ENCODE assay signal across 8 cellular contexts in the genomic region with DNA sequence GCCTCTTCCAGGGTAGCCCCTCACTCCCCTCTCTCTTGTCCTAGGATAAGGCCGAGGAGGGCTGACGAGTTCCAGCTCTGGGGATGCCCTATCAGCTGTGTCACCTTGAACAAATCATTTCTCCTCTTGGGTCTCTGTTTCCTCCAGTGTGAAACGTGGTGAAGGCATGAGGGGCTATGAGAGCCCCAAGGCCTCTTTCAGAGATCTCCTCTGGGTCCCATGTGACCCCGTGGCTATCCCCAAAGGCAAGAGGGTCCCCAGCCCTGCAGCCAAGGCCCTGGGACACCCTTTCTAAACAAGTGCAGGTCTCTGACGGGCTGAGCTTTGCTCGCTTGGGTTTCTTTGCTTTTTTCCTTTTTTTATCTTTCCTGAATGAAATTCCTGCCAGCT. TPM values are rescaled to one million over a fixed set of nuclear protein-coding genes. Genes with fewer than 3 reads are reported as not detected.
DNase-seq lines count a peak whose midpoint lies in the region; ATAC-seq, FAIRE-seq and TF ChIP-seq lines count a peak whose summit lies in the region.

No MANE protein-coding gene starts in this region.

- dilution Hi-C loops in endothelial cell of umbilical vein (cut with MboI; ENCODE audit: extremely low pct_ligation_motif_present, low sequenced_read_pairs), result no loop called here

- DNase-seq in Calu3 (no peak), Panc1 (ENCODE audit: low read depth, low spot score) (no peak), endothelial cell of umbilical vein (ENCODE audit: low read depth, low spot score) (peak; percentile 25), trophoblast cell (no peak), HuH-7.5 (ENCODE audit: low spot score) (no peak), omental fat pad (ENCODE audit: low spot score) (no peak), NCI-H1417 treated with DMSO at 0.1 percent for 48 hours (lab: John Stamatoyannopoulos, UW) (no peak)

- peaks cover 14% of the 10 kb centered on the region for H3K79me1 ChIP-seq in trophoblast cell (ENCODE audit: low read length)

- peak overlapping the region; percentile 67 for H3K4me3 Mint-ChIP-seq in Calu3 (ENCODE audit: low read depth, unreplicated experiment)

- H3K4me3 ChIP-seq in Panc1 (ENCODE audit: low read depth in 2 of 2, low read length in 2 of 2), result peak overlapping the region; percentile 30 to 43
- H3K4me3 ChIP-seq in endothelial cell of umbilical vein (replicated peaks in 1 of 3; ENCODE audit: insufficient read depth in 1 of 3, low read depth in 1 of 3, low read length in 3 of 3), result peak overlapping the region; percentile 30 to 41 (median 36)
- peak overlapping the region; percentile 60 for H3K4me3 ChIP-seq in trophoblast cell (ENCODE audit: low read depth, low read length)

- no peak overlapping the region for H3K18ac ChIP-seq in trophoblast cell (ENCODE audit: low read length)

- CTCF ChIA-PET in Calu3 (lab: Charles Lee), result interaction anchor here (1.2 to 1.4 kb wide), 2 partner anchors 56 to 650 kb away, joined by 3 to 5 read pairs; no protein-coding TSS in a partner anchor
- CTCF ChIA-PET in Panc1 (lab: Charles Lee), result interaction anchor here (0.6 to 1.3 kb wide), 3 partner anchors 10 to 102 kb away, joined by 3 to 4 read pairs (median 3); no protein-coding TSS in a partner anchor
- CTCF ChIA-PET in endothelial cell of umbilical vein (lab: Charles Lee), result interaction anchor here (0.9 to 9.0 kb wide), 36 partner anchors 6 to 494 kb away, joined by 3 to 239 read pairs (median 8); a partner anchor contains a TSS

- peak overlapping the region; percentile 70 for H2AFZ ChIP-seq in endothelial cell of umbilical vein (ENCODE audit: low read depth, low read length)
- H2AFZ ChIP-seq in trophoblast cell (ENCODE audit: insufficient read depth, low read length, poor library complexity), result peak overlapping the region; percentile 30

- H3K14ac ChIP-seq in trophoblast cell (ENCODE audit: low read length), result peak overlapping the region; percentile 47

- no peaks in the 10 kb centered on the region for H3K9me3 ChIP-seq in Panc1 (ENCODE audit: control insufficient read depth, insufficient read depth, low read depth, low read length)
- no peaks in the 10 kb centered on the region for H3K9me3 ChIP-seq in endothelial cell of umbilical vein (replicated peaks; ENCODE audit: control insufficient read depth, insufficient read depth, low read length)
- no peaks in the 10 kb centered on the region for H3K9me3 ChIP-seq in trophoblast cell (ENCODE audit: insufficient read depth, low read depth, low read length)

- no CpG with 5 or more reads among the region's 6 CpGs for WGBS in trophoblast cell (ENCODE audit: extremely low coverage, insufficient coverage, insufficient read length)

- H3K9ac ChIP-seq in endothelial cell of umbilical vein (replicated peaks; ENCODE audit: extremely low read depth, insufficient read depth, low read length), result peak overlapping the region; percentile 27
- H3K9ac ChIP-seq in trophoblast cell (ENCODE audit: low read length), result no peak overlapping the region

- no peaks in the 10 kb centered on the region for H4K20me1 ChIP-seq in endothelial cell of umbilical vein (replicated peaks; ENCODE audit: control insufficient read depth, extremely low read depth, insufficient read depth, low read length)

- no peaks in the 10 kb centered on the region for H3K9me3 Mint-ChIP-seq in Calu3 (ENCODE audit: low read depth, unreplicated experiment)

- no peaks in the 10 kb centered on the region for H3K4me1 Mint-ChIP-seq in Calu3 (ENCODE audit: low read depth, unreplicated experiment)

- H3K23ac ChIP-seq in trophoblast cell (ENCODE audit: low read length), result no peak overlapping the region

- no peak overlapping the region for H3K4ac ChIP-seq in trophoblast cell (ENCODE audit: low read depth, low read length)

- no peaks in the 10 kb centered on the region for H3K4me1 ChIP-seq in Panc1 (ENCODE audit: control insufficient read depth, insufficient read depth, low read length)
- H3K4me1 ChIP-seq in endothelial cell of umbilical vein (ENCODE audit: control insufficient read depth, extremely low read depth, insufficient read depth, low read length), result peaks cover 5% of the 10 kb centered on the region
- peaks cover 5 to 15% of the 10 kb centered on the region in 2 experiments for H3K4me1 ChIP-seq in trophoblast cell (ENCODE audit: control insufficient read depth in 1 of 2, insufficient read depth in 2 of 2, low read length in 2 of 2)

- no peak for FAIRE-seq in endothelial cell of umbilical vein (lab: Jason Lieb, UNC)

- no peak overlapping the region for H3K27ac ChIP-seq in Panc1 (ENCODE audit: low read length)
- H3K27ac ChIP-seq in endothelial cell of umbilical vein (ENCODE audit: insufficient read depth, low read depth, low read length), result no peak overlapping the region
- H3K27ac ChIP-seq in trophoblast cell (ENCODE audit: low read depth, low read length), result no peak overlapping the region

- no peaks in the 10 kb centered on the region for H3K36me3 Mint-ChIP-seq in Calu3 (ENCODE audit: insufficient read depth, unreplicated experiment)

- H3K27ac Mint-ChIP-seq in Calu3 (ENCODE audit: unreplicated experiment), result no peak overlapping the region

- H3K27me3 Mint-ChIP-seq in Calu3 (ENCODE audit: unreplicated experiment), result peaks cover 38% of the 10 kb centered on the region

- H3K4me2 ChIP-seq in endothelial cell of umbilical vein (ENCODE audit: insufficient read depth, low read length) (peak overlapping the region; percentile 63), trophoblast cell (ENCODE audit: low read length) (peak overlapping the region; percentile 53)

- POLR2A ChIA-PET in Panc1 (lab: Charles Lee), result no interaction called here
- POLR2A ChIA-PET in endothelial cell of umbilical vein (lab: Charles Lee), result interaction anchor here (1.1 kb wide), 1 partner anchor 72 kb away, joined by 3 read pairs; no protein-coding TSS in a partner anchor

- peak overlapping the region; percentile 55 for H4K8ac ChIP-seq in trophoblast cell (ENCODE audit: low read depth, low read length)

- no peak for TF ChIP-seq POLR2A in endothelial cell of umbilical vein (IDR thresholded peaks at IDR 0.05; ENCODE audit: low read depth, low read length)

- H4K12ac ChIP-seq in trophoblast cell (ENCODE audit: low read depth, low read length), result no peak overlapping the region

- peak overlapping the region; percentile 7 for H2BK120ac ChIP-seq in trophoblast cell (ENCODE audit: insufficient read depth, low read length, poor library complexity)

- H2BK5ac ChIP-seq in trophoblast cell (ENCODE audit: low read depth, low read length, poor library complexity), result peak overlapping the region; percentile 57

- no peaks in the 10 kb centered on the region for H3K9me1 ChIP-seq in endothelial cell of umbilical vein (replicated peaks; ENCODE audit: control insufficient read depth, extremely low read depth, insufficient read depth, low read length)

- no peaks in the 10 kb centered on the region for H3K36me3 ChIP-seq in Panc1 (ENCODE audit: control insufficient read depth, insufficient read depth, low read length)
- H3K36me3 ChIP-seq in endothelial cell of umbilical vein (ENCODE audit: control insufficient read depth in 2 of 2, extremely low read depth in 1 of 2, insufficient read depth in 2 of 2, low read length in 2 of 2), result no peaks in the 10 kb centered on the region
- no peaks in the 10 kb centered on the region for H3K36me3 ChIP-seq in trophoblast cell (ENCODE audit: control insufficient read depth in 1 of 2, insufficient read depth in 2 of 2, low read length in 2 of 2)

- H4K91ac ChIP-seq in trophoblast cell (ENCODE audit: low read depth, low read length), result peak overlapping the region; percentile 88

- H2BK12ac ChIP-seq in trophoblast cell (ENCODE audit: low read length), result peak overlapping the region; percentile 48

- in situ Hi-C loops in Panc1 (cut with HindIII; ENCODE audit: low pct_unique_long_range_greater_than_20kb, low sequenced_read_pairs), result no loop called here

- no peak for TF ChIP-seq CTCF in Calu3 (IDR thresholded peaks at IDR 0.05; ENCODE audit: unreplicated experiment)
- no peak for TF ChIP-seq CTCF in Panc1 (IDR thresholded peaks at IDR 0.05)
- no peak for TF ChIP-seq CTCF in endothelial cell of umbilical vein (IDR thresholded peaks at IDR 0.05; ENCODE audit: extremely low read depth in 1 of 2, insufficient read depth in 1 of 2, low read depth in 1 of 2, low read length in 2 of 2)
- TF ChIP-seq CTCF in omental fat pad (IDR thresholded peaks at IDR 0.05), result no peak

- no peaks in the 10 kb centered on the region for H3K27me3 ChIP-seq in Panc1 (ENCODE audit: control insufficient read depth, insufficient read depth, low read length)
- no peaks in the 10 kb centered on the region for H3K27me3 ChIP-seq in endothelial cell of umbilical vein (ENCODE audit: control insufficient read depth in 2 of 2, insufficient read depth in 2 of 2, low read length in 2 of 2)
- no peaks in the 10 kb centered on the region for H3K27me3 ChIP-seq in trophoblast cell (ENCODE audit: insufficient read depth, low read length)

- H2AK5ac ChIP-seq in trophoblast cell (ENCODE audit: low read length), result no peak overlapping the region

- no peak for ATAC-seq in Panc1
- no peak for ATAC-seq in GM21737 (IDR thresholded peaks at IDR 0.05; ENCODE audit: unreplicated experiment)
- ATAC-seq in omental fat pad (ENCODE audit: low FRiP score), result no peak

- BruUV-seq in Calu3 (replicated peaks; lab: Mats Ljungman, UMichigan) (no TSS peak), Panc1 (replicated peaks; lab: Mats Ljungman, UMichigan) (no TSS peak), endothelial cell of umbilical vein (replicated peaks; lab: Mats Ljungman, UMichigan) (no TSS peak)

- H3K79me2 ChIP-seq in endothelial cell of umbilical vein (ENCODE audit: control insufficient read depth, insufficient read depth, low read length) (no peaks in the 10 kb centered on the region), trophoblast cell (ENCODE audit: control insufficient read depth, insufficient read depth, low read length, poor library complexity) (peaks cover 7% of the 10 kb centered on the region)

- intact Hi-C loops in Calu3 (cut with micrococcal nuclease; ENCODE audit: unreplicated experiment) (no loop called here), Panc1 (cut with micrococcal nuclease; ENCODE audit: unreplicated experiment) (no loop called here), endothelial cell of umbilical vein (cut with micrococcal nuclease) (loop anchor here (1.0 to 5.0 kb wide), 3 partner anchors 67 to 494 kb away; no protein-coding TSS in a partner anchor)

RNA-seq across cellular contexts. Expression of a gene that starts 25.5 kb away (rescaled TPM):
- total RNA-seq in Calu3 (2022) (72.7 and 77.0 TPM in 2 replicates), Panc1 (2021; ENCODE audit: unreplicated experiment) (58.8 TPM), endothelial cell of umbilical vein (64.6 and 68.5 TPM in 2 replicates), omental fat pad (10 to 100 TPM; 71.1 to 92.0 (median 89.1) TPM)
- 40.1 TPM for polyA plus RNA-seq in Panc1 (2012; ENCODE audit: insufficient read length)
- 29.2 and 35.9 TPM in 2 replicates for polyA plus RNA-seq in endothelial cell of umbilical vein
- 42.9 and 43.1 TPM in 2 replicates for polyA plus RNA-seq in endothelial cell of umbilical vein (2011; cell fraction: cytosol; rRNA removed)
- polyA plus RNA-seq in endothelial cell of umbilical vein (2011; cell fraction: nucleus; rRNA removed), result 52.1 and 62.9 TPM in 2 replicates
- 61.1 and 73.3 TPM in 2 replicates for polyA plus RNA-seq in endothelial cell of umbilical vein (2012)
- 74.6 and 96.0 TPM in 2 replicates for polyA minus RNA-seq in endothelial cell of umbilical vein
- polyA minus RNA-seq in endothelial cell of umbilical vein (2011; cell fraction: cytosol; rRNA and poly(A)+ RNA removed), result 24.8 TPM
- polyA minus RNA-seq in endothelial cell of umbilical vein (2011; cell fraction: nucleus; rRNA and poly(A)+ RNA removed), result 60.0 and 80.1 TPM in 2 replicates
- 91.7 and 94.4 TPM in 2 replicates for polyA plus RNA-seq in trophoblast cell (2013)
